Comparison of ENCODE assay signal across 8 cellular contexts in the genomic region with DNA sequence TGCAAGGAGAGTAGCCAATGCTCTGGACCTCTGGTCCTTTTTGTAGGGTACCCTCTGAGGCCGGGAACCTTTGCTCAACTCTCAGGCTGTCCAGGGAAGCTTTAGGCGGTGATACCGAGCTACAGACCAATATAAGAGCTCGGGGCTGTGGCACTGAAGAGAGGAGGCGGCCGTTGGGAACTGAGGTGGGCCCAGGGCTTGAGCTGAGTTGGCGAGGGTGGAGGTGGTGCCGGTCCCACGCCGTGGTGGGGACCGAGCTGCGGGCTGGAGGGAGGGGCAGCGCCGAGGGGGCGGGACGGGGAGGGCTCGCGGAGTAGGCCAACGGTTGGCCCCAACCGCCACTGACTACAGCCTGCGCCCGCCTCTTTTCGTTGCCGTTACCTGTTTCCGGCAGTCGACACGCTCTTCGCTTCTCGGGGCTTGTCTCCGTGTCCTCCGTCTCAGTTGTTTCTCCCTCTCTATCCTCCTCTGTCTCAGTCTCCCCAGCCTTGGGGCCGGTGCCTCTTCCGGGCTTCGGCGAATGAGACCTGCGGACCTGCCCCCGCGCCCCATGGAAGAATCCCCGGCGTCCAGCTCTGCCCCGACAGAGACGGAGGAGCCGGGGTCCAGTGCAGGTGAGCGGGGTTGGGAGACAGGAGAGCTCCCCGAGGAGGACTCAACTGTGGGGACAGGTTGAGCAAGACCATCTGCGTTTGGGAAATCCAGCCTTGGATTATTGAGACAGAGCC. TPM values are rescaled to one million over a fixed set of nuclear protein-coding genes. Genes with fewer than 3 reads are reported as not detected.
DNase-seq lines count a peak whose midpoint lies in the region; ATAC-seq and TF ChIP-seq lines count a peak whose summit lies in the region.

A gene with protein sequence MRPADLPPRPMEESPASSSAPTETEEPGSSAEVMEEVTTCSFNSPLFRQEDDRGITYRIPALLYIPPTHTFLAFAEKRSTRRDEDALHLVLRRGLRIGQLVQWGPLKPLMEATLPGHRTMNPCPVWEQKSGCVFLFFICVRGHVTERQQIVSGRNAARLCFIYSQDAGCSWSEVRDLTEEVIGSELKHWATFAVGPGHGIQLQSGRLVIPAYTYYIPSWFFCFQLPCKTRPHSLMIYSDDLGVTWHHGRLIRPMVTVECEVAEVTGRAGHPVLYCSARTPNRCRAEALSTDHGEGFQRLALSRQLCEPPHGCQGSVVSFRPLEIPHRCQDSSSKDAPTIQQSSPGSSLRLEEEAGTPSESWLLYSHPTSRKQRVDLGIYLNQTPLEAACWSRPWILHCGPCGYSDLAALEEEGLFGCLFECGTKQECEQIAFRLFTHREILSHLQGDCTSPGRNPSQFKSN (plus strand): TSS at position 393 of the 728 bp plus-strand sequence. CDS start 128 bp downstream, at position 521.

- peaks cover 0 to 2% of the 10 kb centered on the region in 2 donors for H3K36me3 Mint-ChIP-seq in CD4-positive, alpha-beta memory T cell
- H3K36me3 Mint-ChIP-seq in activated CD8-positive, alpha-beta T cell treated with anti-CD3 and anti-CD28 coated beads for 36 hours (ENCODE audit: low read depth) = peaks cover 4% of the 10 kb centered on the region

- no peaks in the 10 kb centered on the region for H3K9me3 Mint-ChIP-seq in CD4-positive, alpha-beta memory T cell
- H3K9me3 Mint-ChIP-seq in activated CD8-positive, alpha-beta T cell treated with anti-CD3 and anti-CD28 coated beads for 36 hours = no peaks in the 10 kb centered on the region

- H3K27ac Mint-ChIP-seq in CD4-positive, alpha-beta memory T cell = peak within 1 kb of the TSS; percentile 87 to 95 (median 89)
- H3K27ac Mint-ChIP-seq in activated CD8-positive, alpha-beta T cell treated with anti-CD3 and anti-CD28 coated beads for 36 hours = peak within 1 kb of the TSS; percentile 83

- no peak for TF ChIP-seq CTCF in activated CD8-positive, alpha-beta T cell treated with anti-CD3 and anti-CD28 coated beads for 36 hours (IDR thresholded peaks at IDR 0.05)

- CTCF ChIA-PET in CD4-positive, alpha-beta memory T cell (lab: Charles Lee; ENCODE audit: partially characterized antibody) = interaction anchor here (1.1 to 1.9 kb wide), 2 partner anchors 24 to 58 kb away, joined by 3 to 5 read pairs; no protein-coding TSS in a partner anchor
- CTCF ChIA-PET in activated CD8-positive, alpha-beta T cell treated with anti-CD3 and anti-CD28 coated beads for 36 hours (lab: Charles Lee) = interaction anchor here (0.9 to 2.5 kb wide), 8 partner anchors 34 to 259 kb away, joined by 3 to 9 read pairs (median 4); no protein-coding TSS in a partner anchor

- H3K27ac ChIP-seq in CD4-positive, alpha-beta memory T cell (ENCODE audit: low read depth, low read length) = peak within 1 kb of the TSS; percentile 68

- intact Hi-C loops in CD4-positive, alpha-beta memory T cell (cut with micrococcal nuclease) = loop anchor here (1.0 kb wide), 1 partner anchor 39 kb away; a partner anchor contains a TSS
- intact Hi-C loops in activated CD8-positive, alpha-beta T cell treated with anti-CD3 and anti-CD28 coated beads for 36 hours (cut with micrococcal nuclease) = no loop called here

- peak; percentile 76 for ATAC-seq in GM19438 (IDR thresholded peaks at IDR 0.05; ENCODE audit: low read depth, unreplicated experiment)
- peak; percentile 95 for ATAC-seq in activated CD8-positive, alpha-beta T cell treated with anti-CD3 and anti-CD28 coated beads for 36 hours

- POLR2A ChIA-PET in CD4-positive, alpha-beta memory T cell (lab: Charles Lee; ENCODE audit: partially characterized antibody) = interaction anchor here (0.8 to 3.1 kb wide), 9 partner anchors 8 to 411 kb away, joined by 3 to 25 read pairs (median 3); a partner anchor contains a TSS
- POLR2A ChIA-PET in activated CD8-positive, alpha-beta T cell treated with anti-CD3 and anti-CD28 coated beads for 36 hours (lab: Charles Lee) = interaction anchor here (0.7 to 2.0 kb wide), 11 partner anchors 11 to 412 kb away, joined by 3 to 7 read pairs (median 4); a partner anchor contains a TSS

- no peaks in the 10 kb centered on the region for H3K27me3 ChIP-seq in CD4-positive, alpha-beta memory T cell (ENCODE audit: insufficient read depth, low read length)

- H3K36me3 ChIP-seq in CD4-positive, alpha-beta memory T cell (ENCODE audit: insufficient read depth, low read length) = no peaks in the 10 kb centered on the region

- no peaks in the 10 kb centered on the region for H3K9me3 ChIP-seq in CD4-positive, alpha-beta memory T cell (ENCODE audit: control insufficient read depth in 1 of 2, low read length in 2 of 2)

- H3K27me3 Mint-ChIP-seq in CD4-positive, alpha-beta memory T cell = no peaks in the 10 kb centered on the region
- H3K27me3 Mint-ChIP-seq in activated CD8-positive, alpha-beta T cell treated with anti-CD3 and anti-CD28 coated beads for 36 hours = no peaks in the 10 kb centered on the region

- peaks cover 23% of the 10 kb centered on the region for H3K4me1 ChIP-seq in CD4-positive, alpha-beta memory T cell (ENCODE audit: insufficient read depth, low read length)

- peak within 1 kb of the TSS; percentile 77 for H3K4me3 ChIP-seq in CD4-positive, alpha-beta memory T cell (ENCODE audit: low read length in 2 of 2)

- H3K4me1 Mint-ChIP-seq in CD4-positive, alpha-beta memory T cell = peaks cover 20 to 32% (median 26%) of the 10 kb centered on the region in 4 donors
- peaks cover 27% of the 10 kb centered on the region for H3K4me1 Mint-ChIP-seq in activated CD8-positive, alpha-beta T cell treated with anti-CD3 and anti-CD28 coated beads for 36 hours (ENCODE audit: low read depth)

- DNase-seq in CD4-positive, alpha-beta memory T cell = peak; percentile 77 to 86 (median 79)
- DNase-seq in HK-2 (ENCODE audit: unreplicated experiment) = peak; percentile 85
- DNase-seq in NCI-H82 (lab: John Stamatoyannopoulos, UW) = peak; percentile 92
- DNase-seq in activated CD8-positive, alpha-beta T cell treated with anti-CD3 and anti-CD28 coated beads for 36 hours = peak; percentile 89
- DNase-seq in effector CD4-positive, alpha-beta T cell = peak; percentile 77
- DNase-seq in medulla oblongata (ENCODE audit: extremely low spot score) = peak; percentile 67
- DNase-seq in stimulated activated CD8-positive, alpha-beta memory T cell treated with anti-CD3 and anti-CD28 coated beads, Interleukin-12 subunit alpha, Interleukin-12 subunit beta, amount 100 ng/mL, for 1 hour (ENCODE audit: low read depth) = peak; percentile 74

- peak within 1 kb of the TSS; percentile 90 to 97 (median 94) for H3K4me3 Mint-ChIP-seq in CD4-positive, alpha-beta memory T cell
- H3K4me3 Mint-ChIP-seq in activated CD8-positive, alpha-beta T cell treated with anti-CD3 and anti-CD28 coated beads for 36 hours = peak within 1 kb of the TSS; percentile 94

RNA-seq across cellular contexts. Expression of the gene that starts here (rescaled TPM):
- 10 to 100 TPM; 14.0 to 15.7 TPM for total RNA-seq in CD4-positive, alpha-beta memory T cell
- under 1 TPM; 0.64 to 0.76 TPM for polyA plus RNA-seq in CD4-positive, alpha-beta memory T cell
- total RNA-seq in activated CD8-positive, alpha-beta T cell treated with anti-CD3 and anti-CD28 coated beads for 36 hours = 10 to 100 TPM; 18.6 to 19.4 TPM

Comparison
In these comparisons a context has a peak if more than half of its experiments do, and no peak if none do; other contexts are left out.
1. Peak in every context shown above with its lines: DNase-seq, ATAC-seq, H3K4me3 ChIP-seq and H3K27ac ChIP-seq.